20 cellular contexts compared by ENCODE assay signal in genomic region chr1:94036721-94037120, GRCh38.
DNase-seq lines count a peak whose midpoint lies in the region; ATAC-seq and TF ChIP-seq lines count a peak whose summit lies in the region.
"Had no signal": no experiment of that assay in that cellular context is flagged by ENCODE, and none has a peak within 500 bp of the region (broad histone marks: within the 10 kb centered on the region; RNA-seq: fewer than 3 reads in every experiment).

No MANE protein-coding gene starts in this region.

- H3K9ac ChIP-seq in adipocyte (ENCODE audit: low read length) = no peak overlapping the region

- CTCF ChIA-PET in activated CD4-positive, alpha-beta T cell treated with anti-CD3 and anti-CD28 coated beads for 36 hours (lab: Charles Lee) = interaction anchor here (0.6 to 7.2 kb wide), 9 partner anchors 9 to 769 kb away, joined by 3 to 59 read pairs (median 4); no protein-coding TSS in a partner anchor

- no peaks in the 10 kb centered on the region for H3K36me3 Mint-ChIP-seq in activated CD4-positive, alpha-beta T cell treated with anti-CD3 and anti-CD28 coated beads for 36 hours (ENCODE audit: low read depth)
- H3K36me3 Mint-ChIP-seq: activated naive CD8-positive, alpha-beta T cell treated with anti-CD3 and anti-CD28 coated beads, Interleukin-2, amount 10 ng/mL, durations not matched to agents 7 days and 5 days had no signal

- no peak for DNase-seq in activated CD4-positive, alpha-beta T cell treated with anti-CD3 and anti-CD28 coated beads for 36 hours
- no peak for DNase-seq in activated CD4-positive, alpha-beta T cell treated with anti-CD3 and anti-CD28 coated beads, Interleukin-2, amount 50 U/mL, for 4 hours
- DNase-seq in adipocyte (ENCODE audit: low read depth) (peak; percentile 97), fibroblast of villous mesenchyme (ENCODE audit: low read depth) (peak; percentile 98), suprapubic skin (ENCODE audit: low spot score in 2 of 2) (no peak)
- no peak for DNase-seq in stimulated activated CD4-positive, alpha-beta T cell treated with anti-CD3 and anti-CD28 coated beads, Interleukin-2, amount 100 ng/mL, for 48 hours
- DNase-seq: activated CD4-positive, alpha-beta T cell treated with anti-CD3 and anti-CD28 coated beads for 1 hour; activated naive CD8-positive, alpha-beta T cell treated with anti-CD3 and anti-CD28 coated beads, Interleukin-2, amount 10 ng/mL, durations not matched to agents 7 days and 5 days; cerebellar nuclear complex; heart right ventricle; kidney glomerular epithelial cell; NCI-H2171; NCI-H82; spleen had no signal

- H3K27ac Mint-ChIP-seq in activated CD4-positive, alpha-beta T cell treated with anti-CD3 and anti-CD28 coated beads for 36 hours = peak overlapping the region; percentile 82
- H3K27ac Mint-ChIP-seq: activated naive CD8-positive, alpha-beta T cell treated with anti-CD3 and anti-CD28 coated beads, Interleukin-2, amount 10 ng/mL, durations not matched to agents 7 days and 5 days had no signal

- H3K4me1 ChIP-seq in adipocyte (ENCODE audit: control insufficient read depth, insufficient read depth, low read length) (peaks cover 30% of the 10 kb centered on the region), suprapubic skin (peaks cover 49% of the 10 kb centered on the region)
- H3K4me1 ChIP-seq: A549 had no signal

- no peaks in the 10 kb centered on the region for H3K9me3 ChIP-seq in adipocyte (ENCODE audit: control insufficient read depth, low read length)
- H3K9me3 ChIP-seq in suprapubic skin = no peaks in the 10 kb centered on the region
- H3K9me3 ChIP-seq: A549, heart right ventricle, ovary, spleen had no signal

- ATAC-seq in activated CD4-positive, alpha-beta T cell treated with anti-CD3 and anti-CD28 coated beads for 36 hours = no peak
- ATAC-seq in HG02970 (IDR thresholded peaks at IDR 0.05; ENCODE audit: low FRiP score, unreplicated experiment) (no peak), GM19395 (IDR thresholded peaks at IDR 0.05; ENCODE audit: unreplicated experiment) (no peak)
- ATAC-seq: A549, heart right ventricle had no signal

- H3K4me1 Mint-ChIP-seq in activated CD4-positive, alpha-beta T cell treated with anti-CD3 and anti-CD28 coated beads for 36 hours = peaks cover 26% of the 10 kb centered on the region
- H3K4me1 Mint-ChIP-seq: activated naive CD8-positive, alpha-beta T cell treated with anti-CD3 and anti-CD28 coated beads, Interleukin-2, amount 10 ng/mL, durations not matched to agents 7 days and 5 days had no signal

- no peak overlapping the region for H3K4me3 ChIP-seq in adipocyte (ENCODE audit: low read length)
- H3K4me3 ChIP-seq in fibroblast of villous mesenchyme (ENCODE audit: low read depth, low read length) = no peak overlapping the region
- H3K4me3 ChIP-seq in suprapubic skin = no peak overlapping the region
- H3K4me3 ChIP-seq: A549, heart right ventricle, ovary, spleen had no signal

- H3K27me3 Mint-ChIP-seq in activated CD4-positive, alpha-beta T cell treated with anti-CD3 and anti-CD28 coated beads for 36 hours = peaks cover 30% of the 10 kb centered on the region

- no peaks in the 10 kb centered on the region for H3K9me3 Mint-ChIP-seq in activated CD4-positive, alpha-beta T cell treated with anti-CD3 and anti-CD28 coated beads for 36 hours (ENCODE audit: low read depth)
- H3K9me3 Mint-ChIP-seq: activated naive CD8-positive, alpha-beta T cell treated with anti-CD3 and anti-CD28 coated beads, Interleukin-2, amount 10 ng/mL, durations not matched to agents 7 days and 5 days; T-helper 1 cell treated with Interleukin-12 subunit alpha and Interleukin-12 subunit beta and Interleukin-4 antibody, amounts not matched to agents 30 μg/mL and 1 μg/mL, for 36 hours had no signal

- peak overlapping the region; percentile 19 for H3K27ac ChIP-seq in suprapubic skin
- H3K27ac ChIP-seq: ovary, RWPE1, spleen had no signal

- H3K4me3 Mint-ChIP-seq in activated CD4-positive, alpha-beta T cell treated with anti-CD3 and anti-CD28 coated beads for 36 hours = no peak overlapping the region
- H3K4me3 Mint-ChIP-seq: activated naive CD8-positive, alpha-beta T cell treated with anti-CD3 and anti-CD28 coated beads, Interleukin-2, amount 10 ng/mL, durations not matched to agents 7 days and 5 days; T-helper 1 cell treated with Interleukin-12 subunit alpha and Interleukin-12 subunit beta and Interleukin-4 antibody, amounts not matched to agents 30 μg/mL and 1 μg/mL, for 36 hours had no signal

- TF ChIP-seq CTCF in fibroblast of villous mesenchyme (IDR thresholded peaks at IDR 0.05; ENCODE audit: insufficient read depth, low read depth, low read length) (no peak), suprapubic skin (IDR thresholded peaks at IDR 0.05) (no peak)

- intact Hi-C loops in activated CD4-positive, alpha-beta T cell treated with anti-CD3 and anti-CD28 coated beads for 36 hours (cut with DNase I, micrococcal nuclease) = loop anchor here (1.0 to 5.0 kb wide), 6 partner anchors 129 to 771 kb away; partner anchors contain the start of genes ARHGAP29 (in 2 of the 2), ABCD3 (in 1 of the 2) and GCLM (in 1 of the 2)

- H3K36me3 ChIP-seq in adipocyte (ENCODE audit: control insufficient read depth, insufficient read depth, low read length, severe bottlenecking) (no peaks in the 10 kb centered on the region), suprapubic skin (no peaks in the 10 kb centered on the region)
- H3K36me3 ChIP-seq: heart right ventricle, ovary, spleen had no signal

- no peak for TF ChIP-seq POLR2A in suprapubic skin (IDR thresholded peaks at IDR 0.05)

- TF ChIP-seq EP300 in suprapubic skin (IDR thresholded peaks at IDR 0.05) = no peak

- WGBS in suprapubic skin = 61% methylated on average over 6 of the region's 6 CpGs

- POLR2A ChIA-PET in activated CD4-positive, alpha-beta T cell treated with anti-CD3 and anti-CD28 coated beads for 36 hours (lab: Charles Lee) = no interaction called here

- no peaks in the 10 kb centered on the region for H3K27me3 ChIP-seq in adipocyte (replicated peaks; ENCODE audit: control insufficient read depth, insufficient read depth, low read length)
- no peaks in the 10 kb centered on the region for H3K27me3 ChIP-seq in suprapubic skin
- H3K27me3 ChIP-seq: ovary had no signal

Comparison
In these comparisons a context has a peak if more than half of its experiments do, and no peak if none do; other contexts are left out.
1. DNase-seq: peak in adipocyte (single experiment) and fibroblast of villous mesenchyme (single experiment); none in activated CD4-positive, alpha-beta T cell treated with anti-CD3 and anti-CD28 coated beads for 36 hours (single experiment), activated CD4-positive, alpha-beta T cell treated with anti-CD3 and anti-CD28 coated beads, Interleukin-2, amount 50 U/mL, for 4 hours (0 of 2), suprapubic skin (0 of 2) and stimulated activated CD4-positive, alpha-beta T cell treated with anti-CD3 and anti-CD28 coated beads, Interleukin-2, amount 100 ng/mL, for 48 hours (0 of 2).